20 cellular contexts compared by ENCODE assay signal in the genomic region with DNA sequence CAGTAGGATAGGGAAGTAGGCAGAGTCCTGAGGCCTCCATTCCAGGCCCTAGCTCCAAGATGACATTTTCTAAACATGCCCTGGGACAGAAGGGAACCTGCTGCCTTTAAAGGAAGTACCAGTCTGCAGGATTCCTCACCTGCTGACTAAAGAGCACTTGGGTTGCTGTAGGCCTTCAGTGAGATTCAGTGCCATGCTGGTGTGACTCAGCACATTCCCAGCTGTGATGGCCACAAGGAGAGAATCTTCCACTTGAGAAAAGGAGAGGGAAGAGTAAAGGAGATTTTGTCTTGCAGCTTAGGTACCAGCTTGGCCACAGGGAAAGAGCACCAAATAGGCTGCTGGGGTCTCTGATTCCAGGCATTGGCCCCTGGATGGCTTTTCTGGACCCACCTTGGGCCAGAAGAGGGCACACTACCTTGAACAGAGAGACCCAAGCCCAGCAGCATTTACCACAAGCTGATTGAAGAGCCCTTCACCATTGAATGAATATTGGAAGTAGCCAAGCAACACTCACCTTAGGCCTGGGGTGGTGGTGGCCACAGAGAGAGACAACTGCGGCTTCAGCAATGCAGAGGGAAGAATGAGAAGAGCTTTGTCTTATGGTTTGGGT.
"Had no signal": no experiment of that assay in that cellular context is flagged by ENCODE, and none has a peak within 500 bp of the region (broad histone marks: within the 10 kb centered on the region; RNA-seq: fewer than 3 reads in every experiment).

No MANE protein-coding gene starts in this region.

- H3K4me1 Mint-ChIP-seq: activated CD4-positive, alpha-beta T cell treated with anti-CD3 and anti-CD28 coated beads, Interleukin-2, amount 10 ng/mL, durations not matched to agents 24 days and 14 days; activated naive CD4-positive, alpha-beta T cell treated with anti-CD3 and anti-CD28 coated beads, Interleukin-2, amount 10 ng/mL, durations not matched to agents 7 days and 5 days; activated T-helper 17 cell treated with anti-CD3 and anti-CD28 coated beads, Interleukin-2, amount 50 U/mL, for 72 hours; central memory CD8-positive, alpha-beta T cell; naive thymus-derived CD4-positive, alpha-beta T cell; stimulated activated memory B cell treated with anti-CD40 and anti-IgM and Interleukin-4, amounts not matched to agents 10 μg/mL and 1 μg/mL and 100 μg/mL, for 72 hours had no signal

- DNase-seq: activated CD4-positive, alpha-beta T cell treated with anti-CD3 and anti-CD28 coated beads, Interleukin-2, amount 10 ng/mL, durations not matched to agents 24 days and 14 days; activated CD8-positive, alpha-beta memory T cell treated with anti-CD3 and anti-CD28 coated beads for 24 hours; activated naive CD4-positive, alpha-beta T cell treated with anti-CD3 and anti-CD28 coated beads, Interleukin-2, amount 10 ng/mL, durations not matched to agents 7 days and 5 days; adrenal gland; body of pancreas; cortex of kidney; effector memory CD4-positive, alpha-beta T cell; lower lobe of right lung; naive thymus-derived CD4-positive, alpha-beta T cell; nucleus accumbens; right cardiac atrium; spleen; stimulated activated CD4-positive, alpha-beta T cell treated with anti-CD3 and anti-CD28 coated beads, Interleukin-1b, Interleukin-23, amount 100 ng/mL, for 48 hours; T-helper 9 cell; tibial artery had no signal

- H3K27ac ChIP-seq: adrenal gland, body of pancreas, hepatocyte, lower lobe of right lung, spleen, tibial artery had no signal

- H3K4me1 ChIP-seq: adrenal gland, body of pancreas, lower lobe of right lung, spleen, tibial artery had no signal

- H3K9me3 ChIP-seq: adrenal gland had no signal

- H3K27me3 Mint-ChIP-seq: activated CD4-positive, alpha-beta T cell treated with anti-CD3 and anti-CD28 coated beads, Interleukin-2, amount 10 ng/mL, durations not matched to agents 24 days and 14 days; activated naive CD4-positive, alpha-beta T cell treated with anti-CD3 and anti-CD28 coated beads, Interleukin-2, amount 10 ng/mL, durations not matched to agents 7 days and 5 days; activated T-helper 17 cell treated with anti-CD3 and anti-CD28 coated beads, Interleukin-2, amount 50 U/mL, for 72 hours; central memory CD8-positive, alpha-beta T cell; naive thymus-derived CD4-positive, alpha-beta T cell; progenitor cell of endocrine pancreas; stimulated activated memory B cell treated with anti-CD40 and anti-IgM and Interleukin-4, amounts not matched to agents 10 μg/mL and 1 μg/mL and 100 μg/mL, for 72 hours had no signal

- H3K4me3 Mint-ChIP-seq: activated CD4-positive, alpha-beta T cell treated with anti-CD3 and anti-CD28 coated beads, Interleukin-2, amount 10 ng/mL, durations not matched to agents 24 days and 14 days; activated naive CD4-positive, alpha-beta T cell treated with anti-CD3 and anti-CD28 coated beads, Interleukin-2, amount 10 ng/mL, durations not matched to agents 7 days and 5 days; activated T-helper 17 cell treated with anti-CD3 and anti-CD28 coated beads, Interleukin-2, amount 50 U/mL, for 72 hours; central memory CD8-positive, alpha-beta T cell; naive thymus-derived CD4-positive, alpha-beta T cell; stimulated activated memory B cell treated with anti-CD40 and anti-IgM and Interleukin-4, amounts not matched to agents 10 μg/mL and 1 μg/mL and 100 μg/mL, for 72 hours had no signal

- H3K36me3 Mint-ChIP-seq: activated naive CD4-positive, alpha-beta T cell treated with anti-CD3 and anti-CD28 coated beads, Interleukin-2, amount 10 ng/mL, durations not matched to agents 7 days and 5 days; naive thymus-derived CD4-positive, alpha-beta T cell; stimulated activated memory B cell treated with anti-CD40 and anti-IgM and Interleukin-4, amounts not matched to agents 10 μg/mL and 1 μg/mL and 100 μg/mL, for 72 hours had no signal

- H3K27ac Mint-ChIP-seq: activated CD4-positive, alpha-beta T cell treated with anti-CD3 and anti-CD28 coated beads, Interleukin-2, amount 10 ng/mL, durations not matched to agents 24 days and 14 days; activated naive CD4-positive, alpha-beta T cell treated with anti-CD3 and anti-CD28 coated beads, Interleukin-2, amount 10 ng/mL, durations not matched to agents 7 days and 5 days; activated T-helper 17 cell treated with anti-CD3 and anti-CD28 coated beads, Interleukin-2, amount 50 U/mL, for 72 hours; naive thymus-derived CD4-positive, alpha-beta T cell; progenitor cell of endocrine pancreas; stimulated activated memory B cell treated with anti-CD40 and anti-IgM and Interleukin-4, amounts not matched to agents 10 μg/mL and 1 μg/mL and 100 μg/mL, for 72 hours had no signal

- H3K4me3 ChIP-seq: adrenal gland, body of pancreas, hepatocyte, lower lobe of right lung, spleen, tibial artery had no signal

- H3K36me3 ChIP-seq: adrenal gland, lower lobe of right lung, spleen, tibial artery had no signal

- H3K27me3 ChIP-seq: adrenal gland, body of pancreas, hepatocyte, spleen, tibial artery had no signal
